ENCODE assay signal across 8 cellular contexts in genomic region chr1:110787328-110788071, GRCh38.
DNase-seq lines count a peak whose midpoint lies in the region; ATAC-seq and TF ChIP-seq lines count a peak whose summit lies in the region.

No MANE protein-coding gene starts in this region.

- no peak for TF ChIP-seq CTCF in coronary artery (IDR thresholded peaks at IDR 0.05)

- TF ChIP-seq POLR2A in GM19099 (IDR thresholded peaks at IDR 0.05; ENCODE audit: extremely low read depth, insufficient read length, low read depth), result peak; percentile 40

- ATAC-seq in HG03135 (IDR thresholded peaks at IDR 0.05; ENCODE audit: unreplicated experiment), result peak; percentile 75

- peak; percentile 29 for DNase-seq in CD1c-positive myeloid dendritic cell (ENCODE audit: extremely low spot score)
- DNase-seq in activated T-cell treated with anti-CD3 and anti-CD28 coated beads for 4 hours, result peak; percentile 9
- DNase-seq in dermis blood vessel endothelial cell, result no peak
- no peak for DNase-seq in NCI-H1417 treated with DMSO at 0.1 percent for 48 hours (lab: John Stamatoyannopoulos, UW)
- DNase-seq in coronary artery (ENCODE audit: low spot score), result no peak
- DNase-seq in NCI-H446 treated with DMSO at 0.1 percent for 48 hours (lab: John Stamatoyannopoulos, UW), result no peak

- H3K4me3 ChIP-seq in coronary artery, result no peak overlapping the region

- H3K27ac ChIP-seq in coronary artery, result no peak overlapping the region

Comparison
In these comparisons a context has a peak if more than half of its experiments do, and no peak if none do; other contexts are left out.
1. DNase-seq: peak in CD1c-positive myeloid dendritic cell (single experiment) and activated T-cell treated with anti-CD3 and anti-CD28 coated beads for 4 hours (single experiment); none in dermis blood vessel endothelial cell (single experiment), NCI-H1417 treated with DMSO at 0.1 percent for 48 hours (single experiment), coronary artery (single experiment) and NCI-H446 treated with DMSO at 0.1 percent for 48 hours (single experiment).